In the genomic region with DNA sequence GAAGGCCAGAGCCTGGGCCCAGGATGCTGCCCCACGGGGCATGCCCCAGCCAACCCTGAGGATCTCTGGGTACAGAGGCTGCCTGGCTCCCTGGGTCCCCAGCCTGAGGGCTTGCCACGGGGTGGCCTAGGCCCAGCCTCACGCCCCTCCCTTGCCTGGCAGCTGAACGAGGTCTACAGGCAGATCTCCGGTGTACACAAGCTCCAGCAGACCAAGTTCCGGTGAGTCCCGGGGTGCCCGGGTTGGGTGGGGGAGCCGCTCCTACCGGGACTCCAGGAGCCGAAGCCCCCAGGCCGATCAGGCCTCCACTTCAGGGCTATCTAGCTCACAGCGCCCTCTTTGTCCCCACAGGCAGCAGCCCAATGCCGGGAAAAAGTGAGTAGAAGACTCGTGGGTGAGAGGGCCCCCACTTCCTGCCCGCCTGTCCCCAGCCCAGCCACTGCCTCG, we compare ENCODE assay signal across 18 cellular contexts. TPM values are rescaled to one million over a fixed set of nuclear protein-coding genes. Genes with fewer than 3 reads are reported as not detected.
DNase-seq lines count a peak whose midpoint lies in the region; ATAC-seq and TF ChIP-seq lines count a peak whose summit lies in the region.
"Had no signal": no experiment of that assay in that cellular context is flagged by ENCODE, and none has a peak within 500 bp of the region (broad histone marks: within the 10 kb centered on the region; RNA-seq: fewer than 3 reads in every experiment).

No MANE protein-coding gene starts in this region.

- no peak overlapping the region for H3K4me2 ChIP-seq in OCI-LY7 (ENCODE audit: low read length)
- H3K4me2 ChIP-seq: SK-N-SH had no signal

- H3K9me3 Mint-ChIP-seq in chondrocyte (ENCODE audit: low read depth) (no peaks in the 10 kb centered on the region), osteocyte (ENCODE audit: unreplicated experiment) (no peaks in the 10 kb centered on the region)

- no peak for ATAC-seq in Right ventricle myocardium inferior
- ATAC-seq in aorta (ENCODE audit: low FRiP score) = no peak
- no peak for ATAC-seq in HG02938 (IDR thresholded peaks at IDR 0.05; ENCODE audit: unreplicated experiment)

- H3K27ac Mint-ChIP-seq in chondrocyte (ENCODE audit: unreplicated experiment) (no peak overlapping the region), osteocyte (ENCODE audit: unreplicated experiment) (no peak overlapping the region)
- H3K27ac Mint-ChIP-seq: B cell had no signal

- peaks cover 4% of the 10 kb centered on the region for H3K36me3 ChIP-seq in left ventricle myocardium inferior
- H3K36me3 ChIP-seq in OCI-LY7 (ENCODE audit: insufficient read depth, low read length) = no peaks in the 10 kb centered on the region
- no peaks in the 10 kb centered on the region for H3K36me3 ChIP-seq in aorta (ENCODE audit: control insufficient read depth in 1 of 2, insufficient read depth in 2 of 2, low read length in 1 of 2)
- H3K36me3 ChIP-seq: MG63 had no signal

- H3K4me3 ChIP-seq in left ventricle myocardium inferior (no peak overlapping the region), OCI-LY7 (ENCODE audit: low read depth, low read length, poor library complexity, severe bottlenecking) (no peak overlapping the region), aorta (ENCODE audit: low read length in 2 of 2) (no peak overlapping the region)
- H3K4me3 ChIP-seq: GM23248, MG63 had no signal

- 80 to 83% methylated on average over 16 to 17 of the region's 17 CpGs for WGBS in aorta, 2 donors

- no peak overlapping the region for H2AFZ ChIP-seq in OCI-LY7 (ENCODE audit: low read length)
- H2AFZ ChIP-seq: GM23248 had no signal

- H3K27ac ChIP-seq in left ventricle myocardium inferior (replicated peaks) (no peak overlapping the region), OCI-LY7 (ENCODE audit: low read depth, low read length, poor library complexity, severe bottlenecking) (no peak overlapping the region), aorta (ENCODE audit: low read depth in 1 of 2, low read length in 2 of 2) (no peak overlapping the region)
- H3K27ac ChIP-seq: 22Rv1, GM23248 had no signal

- no peaks in the 10 kb centered on the region for H3K9me2 ChIP-seq in OCI-LY7 (ENCODE audit: insufficient read depth, low read length)
- H3K9me2 ChIP-seq: SK-N-SH had no signal

- peak; percentile 1 for DNase-seq in Right ventricle myocardium inferior (ENCODE audit: missing footprints)
- DNase-seq in left ventricle myocardium inferior = no peak
- DNase-seq in OCI-LY7 (ENCODE audit: low spot score) = no peak
- DNase-seq in chondrocyte (ENCODE audit: low spot score) = peak; percentile 85
- peak; percentile 82 for DNase-seq in osteocyte (ENCODE audit: extremely low spot score, unreplicated experiment)
- DNase-seq in aorta = no peak
- DNase-seq in iPS-NIHi7 (ENCODE audit: extremely low spot score) = no peak
- DNase-seq: GM23248, KBM-7, MG63, NCI-H1105 treated with DMSO at 0.1 percent for 48 hours, NCI-H2029, NCI-H446 treated with DMSO at 0.1 percent for 48 hours, NCI-H526 treated with DMSO at 0.1 percent for 48 hours, SK-N-SH had no signal

- CTCF ChIA-PET in OCI-LY7 (lab: Charles Lee; ENCODE audit: unreplicated experiment) = no interaction called here

- H3K36me3 Mint-ChIP-seq in chondrocyte (ENCODE audit: low read depth) = no peaks in the 10 kb centered on the region
- peaks cover 34% of the 10 kb centered on the region for H3K36me3 Mint-ChIP-seq in osteocyte (ENCODE audit: unreplicated experiment)

- POLR2A ChIA-PET in OCI-LY7 (lab: Charles Lee) = no interaction called here

- peaks cover 3% of the 10 kb centered on the region for H3K4me1 Mint-ChIP-seq in chondrocyte (ENCODE audit: low read depth)
- no peaks in the 10 kb centered on the region for H3K4me1 Mint-ChIP-seq in osteocyte (ENCODE audit: unreplicated experiment)
- H3K4me1 Mint-ChIP-seq: B cell had no signal

- H3K9me3 ChIP-seq in left ventricle myocardium inferior (replicated peaks) (no peaks in the 10 kb centered on the region), OCI-LY7 (ENCODE audit: low read length) (no peaks in the 10 kb centered on the region), aorta (ENCODE audit: control insufficient read depth, low read length) (no peaks in the 10 kb centered on the region)
- H3K9me3 ChIP-seq: MG63, SK-N-SH had no signal

- no peaks in the 10 kb centered on the region for H3K27me3 ChIP-seq in left ventricle myocardium inferior (ENCODE audit: low read depth)
- H3K27me3 ChIP-seq in aorta (ENCODE audit: control insufficient read depth in 1 of 2, insufficient read depth in 2 of 2, low read length in 1 of 2) = no peaks in the 10 kb centered on the region
- H3K27me3 ChIP-seq: MG63 had no signal

- intact Hi-C loops in Right ventricle myocardium inferior (cut with DNase I) (no loop called here), left ventricle myocardium inferior (cut with micrococcal nuclease) (no loop called here), OCI-LY7 (cut with micrococcal nuclease; ENCODE audit: unreplicated experiment) (no loop called here), aorta (cut with DNase I) (no loop called here)

- no TSS peak for BruUV-seq in OCI-LY7 (replicated peaks; lab: Mats Ljungman, UMichigan)

- TF ChIP-seq CTCF in left ventricle myocardium inferior (IDR thresholded peaks at IDR 0.05; ENCODE audit: borderline replicate concordance) = no peak
- TF ChIP-seq CTCF in OCI-LY7 (conservative IDR thresholded peaks at IDR 0.05; ENCODE audit: low read length) = peak; percentile 45
- TF ChIP-seq CTCF in chondrocyte (IDR thresholded peaks at IDR 0.05) = no peak
- no peak for TF ChIP-seq CTCF in osteocyte (IDR thresholded peaks at IDR 0.05)

- H4K20me1 ChIP-seq in OCI-LY7 (ENCODE audit: insufficient read depth, low read length) = no peaks in the 10 kb centered on the region

- H3K27me3 Mint-ChIP-seq in chondrocyte (ENCODE audit: low read depth) (no peaks in the 10 kb centered on the region), osteocyte (ENCODE audit: unreplicated experiment) (no peaks in the 10 kb centered on the region)
- H3K27me3 Mint-ChIP-seq: B cell had no signal

- H3K4me1 ChIP-seq in left ventricle myocardium inferior = no peaks in the 10 kb centered on the region
- H3K4me1 ChIP-seq in OCI-LY7 (ENCODE audit: insufficient read depth, low read length, poor library complexity, severe bottlenecking) = peaks cover 14% of the 10 kb centered on the region
- no peaks in the 10 kb centered on the region for H3K4me1 ChIP-seq in aorta (ENCODE audit: control insufficient read depth in 1 of 2, insufficient read depth in 2 of 2, low read length in 2 of 2)

- H3K4me3 Mint-ChIP-seq in chondrocyte (ENCODE audit: unreplicated experiment) (no peak overlapping the region), osteocyte (ENCODE audit: unreplicated experiment) (no peak overlapping the region)
- H3K4me3 Mint-ChIP-seq: B cell had no signal

- no peaks in the 10 kb centered on the region for H3K79me2 ChIP-seq in OCI-LY7 (ENCODE audit: insufficient read depth, low read depth, low read length)

RNA-seq across cellular contexts. Expression of gene ITGB4, which starts 19.4 kb away (rescaled TPM):
- total RNA-seq in Right ventricle myocardium inferior (7.5 TPM), left ventricle myocardium inferior (10.6 TPM), OCI-LY7 (2022) (1.9 and 3.9 TPM in 2 replicates), chondrocyte (5.2 to 52.3 TPM (median 5.6 TPM) in 3 replicates), osteocyte (460 and 524 TPM in 2 replicates), aorta (10 to 100 TPM; 40.3 to 69.5 TPM)
- 0.66 and 2.0 TPM in 2 replicates for total RNA-seq in OCI-LY7 (2014; rRNA removed; shearing (Covaris generic))
- 10 to 100 TPM in 1 of 2 donors, 1 to 10 TPM in 1; 7.5 to 13.9 TPM for polyA plus RNA-seq in aorta

RNA-seq across cellular contexts. Expression of gene GALK1, which starts 24.3 kb away (rescaled TPM):
- total RNA-seq in Right ventricle myocardium inferior (23.8 TPM), left ventricle myocardium inferior (19.1 TPM), OCI-LY7 (2022) (74.8 and 76.5 TPM in 2 replicates), chondrocyte (27.8 to 34.7 TPM (median 30.0 TPM) in 3 replicates), osteocyte (30.3 and 31.2 TPM in 2 replicates), aorta (10 to 100 TPM; 16.8 to 27.1 TPM)
- 88.2 and 99.4 TPM in 2 replicates for total RNA-seq in OCI-LY7 (2014; rRNA removed; shearing (Covaris generic))
- polyA plus RNA-seq in aorta = 10 to 100 TPM; 16.9 to 44.8 TPM

RNA-seq across cellular contexts. Expression of gene UNK, which starts 44.0 kb away (rescaled TPM):
- total RNA-seq in Right ventricle myocardium inferior (16.0 TPM), left ventricle myocardium inferior (14.7 TPM), OCI-LY7 (2022) (67.6 and 77.3 TPM in 2 replicates), chondrocyte (20.9 to 35.8 TPM (median 21.0 TPM) in 3 replicates), osteocyte (35.1 and 38.2 TPM in 2 replicates), aorta (10 to 100 TPM; 28.9 to 34.1 TPM)
- total RNA-seq in OCI-LY7 (2014; rRNA removed; shearing (Covaris generic)) = 41.5 and 44.0 TPM in 2 replicates
- 10 to 100 TPM in 1 of 2 donors, 1 to 10 TPM in 1; 8.8 to 21.7 TPM for polyA plus RNA-seq in aorta

Comparison
In these comparisons a context has a peak if more than half of its experiments do, and no peak if none do; other contexts are left out.
1. DNase-seq: peak in Right ventricle myocardium inferior (single experiment), chondrocyte (single experiment) and osteocyte (single experiment); none in left ventricle myocardium inferior (single experiment), OCI-LY7 (single experiment), aorta (0 of 2) and iPS-NIHi7 (single experiment).